In the genomic region with DNA sequence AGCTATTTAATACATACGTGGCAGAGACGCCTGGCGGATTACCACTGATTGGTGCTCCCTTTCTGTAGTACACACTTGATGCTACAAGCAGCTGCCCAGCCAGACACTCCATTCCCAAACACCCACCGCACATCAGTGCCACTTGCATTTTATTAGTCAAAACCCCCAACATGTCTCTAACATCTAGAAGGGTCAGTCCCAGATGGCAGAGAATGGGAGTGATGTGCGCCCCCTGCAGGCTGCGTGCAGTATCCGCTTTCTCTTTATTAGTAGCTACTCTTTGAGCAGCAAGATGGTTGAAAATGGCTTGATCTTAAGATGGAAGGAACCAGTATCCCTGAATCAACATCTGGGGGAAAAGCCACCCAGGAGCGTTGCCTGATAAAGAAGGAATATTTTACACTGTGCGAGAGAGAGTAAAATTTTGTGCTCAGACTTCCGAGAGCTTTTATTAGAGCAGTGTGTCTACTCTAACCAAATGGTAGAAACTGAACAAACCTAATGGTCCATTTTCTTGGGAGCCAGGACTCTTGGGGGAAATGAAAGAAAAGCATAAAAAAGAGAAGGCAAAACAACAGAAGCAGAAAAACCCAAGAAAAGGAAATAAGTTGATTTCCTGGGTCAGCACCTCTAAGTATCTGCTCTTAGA, we compare ENCODE assay signal across 8 cellular contexts.
DNase-seq lines count a peak whose midpoint lies in the region; ATAC-seq and FAIRE-seq lines count a peak whose summit lies in the region.

No MANE protein-coding gene starts in this region.

- no peak for ATAC-seq in GM18861 (IDR thresholded peaks at IDR 0.05; ENCODE audit: unreplicated experiment)
- ATAC-seq in GM18867 (IDR thresholded peaks at IDR 0.05; ENCODE audit: unreplicated experiment): no peak

- FAIRE-seq in GM18507 (lab: Jason Lieb, UNC): peak; percentile 33

- DNase-seq in GM18507 (ENCODE audit: extremely low spot score, insufficient read length, low read depth) (no peak), NCI-H82 treated with DMSO at 0.1 percent for 48 hours (lab: John Stamatoyannopoulos, UW; ENCODE audit: unreplicated experiment) (peak; percentile 4), cerebellar cortex (ENCODE audit: low spot score) (peak; percentile 6), globus pallidus (ENCODE audit: low spot score) (no peak), 8988T (no peak)
- DNase-seq in stimulated activated CD4-positive, alpha-beta T cell treated with anti-CD3 and anti-CD28 coated beads, Interleukin-2, amount 100 ng/mL, for 24 hours: peak; percentile 41 to 61

Comparison
In these comparisons a context has a peak if more than half of its experiments do, and no peak if none do; other contexts are left out.
1. DNase-seq: peak in NCI-H82 treated with DMSO at 0.1 percent for 48 hours (single experiment), cerebellar cortex (single experiment) and stimulated activated CD4-positive, alpha-beta T cell treated with anti-CD3 and anti-CD28 coated beads, Interleukin-2, amount 100 ng/mL, for 24 hours (2 of 2); none in GM18507 (single experiment), globus pallidus (single experiment) and 8988T (single experiment).